In the genomic region with DNA sequence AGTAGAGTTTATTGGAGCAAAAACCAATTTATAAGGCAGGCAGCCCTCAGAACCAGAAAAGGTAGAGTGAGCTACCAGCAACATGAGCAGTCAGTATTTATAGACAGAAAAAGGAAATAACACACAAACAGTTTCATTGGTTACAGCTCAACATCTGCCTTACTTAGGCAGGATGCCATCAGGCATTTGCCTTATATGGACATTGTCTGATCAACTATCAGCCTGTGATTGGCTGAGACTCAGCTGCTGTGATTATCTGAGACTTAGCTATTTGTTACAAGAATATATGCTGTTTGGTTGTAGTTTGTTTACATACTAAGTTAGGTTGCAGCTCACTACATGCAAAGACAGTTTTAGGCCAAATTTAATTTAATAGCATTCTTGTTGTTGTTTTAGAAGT, we compare ENCODE assay signal across 11 cellular contexts.
DNase-seq lines count a peak whose midpoint lies in the region; ATAC-seq and TF ChIP-seq lines count a peak whose summit lies in the region.
"Had no signal": no experiment of that assay in that cellular context is flagged by ENCODE, and none has a peak within 500 bp of the region (broad histone marks: within the 10 kb centered on the region; RNA-seq: fewer than 3 reads in every experiment).

No MANE protein-coding gene starts in this region.

- no peaks in the 10 kb centered on the region for H3K79me2 ChIP-seq in OCI-LY7 (ENCODE audit: insufficient read depth, low read depth, low read length)

- H3K9me3 ChIP-seq in OCI-LY7 (ENCODE audit: low read length) = no peaks in the 10 kb centered on the region
- H3K9me3 ChIP-seq: SJSA1 had no signal

- no TSS peak for BruUV-seq in OCI-LY7 (replicated peaks; lab: Mats Ljungman, UMichigan)

- H4K20me1 ChIP-seq in OCI-LY7 (ENCODE audit: insufficient read depth, low read length) = no peaks in the 10 kb centered on the region

- TF ChIP-seq CTCF in OCI-LY7 (conservative IDR thresholded peaks at IDR 0.05; ENCODE audit: low read length) = no peak

- DNase-seq in RKO (ENCODE audit: low spot score) = peak; percentile 9
- DNase-seq in hippocampal formation (lab: John Stamatoyannopoulos, UW) = no peak
- no peak for DNase-seq in OCI-M2 (lab: John Stamatoyannopoulos, UW; ENCODE audit: unreplicated experiment)
- DNase-seq in OCI-LY7 (ENCODE audit: low spot score) = no peak
- DNase-seq in stimulated activated naive CD4-positive, alpha-beta T cell treated with Interleukin-2 at 50 U/mL for 16 hours (lab: John Stamatoyannopoulos, UW) = no peak
- DNase-seq: activated naive CD8-positive, alpha-beta T cell treated with anti-CD3 and anti-CD28 coated beads, Interleukin-2, amount 10 ng/mL, durations not matched to agents 7 days and 5 days; NCI-H446 had no signal

- H3K27ac ChIP-seq in OCI-LY7 (ENCODE audit: low read depth, low read length, poor library complexity, severe bottlenecking) = no peak overlapping the region
- H3K27ac ChIP-seq: SJSA1 had no signal

- H3K4me3 ChIP-seq in OCI-LY7 (ENCODE audit: low read depth, low read length, poor library complexity, severe bottlenecking) = no peak overlapping the region
- H3K4me3 ChIP-seq: SJSA1 had no signal

- CTCF ChIA-PET in OCI-LY7 (lab: Charles Lee; ENCODE audit: unreplicated experiment) = no interaction called here

- no peaks in the 10 kb centered on the region for H3K9me2 ChIP-seq in OCI-LY7 (ENCODE audit: insufficient read depth, low read length)

- intact Hi-C loops in OCI-LY7 (cut with micrococcal nuclease; ENCODE audit: unreplicated experiment) = no loop called here

- no peaks in the 10 kb centered on the region for H3K36me3 ChIP-seq in OCI-LY7 (ENCODE audit: insufficient read depth, low read length)
- H3K36me3 ChIP-seq: SJSA1 had no signal

- H3K4me2 ChIP-seq in OCI-LY7 (ENCODE audit: low read length) = no peak overlapping the region

- no peak overlapping the region for H2AFZ ChIP-seq in OCI-LY7 (ENCODE audit: low read length)

- ATAC-seq in GM18517 (IDR thresholded peaks at IDR 0.05; ENCODE audit: unreplicated experiment) = peak; percentile 77
- peak; percentile 91 for ATAC-seq in GM21360 (IDR thresholded peaks at IDR 0.05; ENCODE audit: unreplicated experiment)
- peak; percentile 75 for ATAC-seq in HG02981 (IDR thresholded peaks at IDR 0.05; ENCODE audit: unreplicated experiment)

- no peaks in the 10 kb centered on the region for H3K4me1 ChIP-seq in OCI-LY7 (ENCODE audit: insufficient read depth, low read length, poor library complexity, severe bottlenecking)
- H3K4me1 ChIP-seq: SJSA1 had no signal

- POLR2A ChIA-PET in OCI-LY7 (lab: Charles Lee) = interaction anchor here (0.5 to 1.7 kb wide), 2 partner anchors 8 to 206 kb away, joined by 4 to 5 read pairs; no protein-coding TSS in a partner anchor
